2 cellular contexts compared by ENCODE assay signal in the genomic region with DNA sequence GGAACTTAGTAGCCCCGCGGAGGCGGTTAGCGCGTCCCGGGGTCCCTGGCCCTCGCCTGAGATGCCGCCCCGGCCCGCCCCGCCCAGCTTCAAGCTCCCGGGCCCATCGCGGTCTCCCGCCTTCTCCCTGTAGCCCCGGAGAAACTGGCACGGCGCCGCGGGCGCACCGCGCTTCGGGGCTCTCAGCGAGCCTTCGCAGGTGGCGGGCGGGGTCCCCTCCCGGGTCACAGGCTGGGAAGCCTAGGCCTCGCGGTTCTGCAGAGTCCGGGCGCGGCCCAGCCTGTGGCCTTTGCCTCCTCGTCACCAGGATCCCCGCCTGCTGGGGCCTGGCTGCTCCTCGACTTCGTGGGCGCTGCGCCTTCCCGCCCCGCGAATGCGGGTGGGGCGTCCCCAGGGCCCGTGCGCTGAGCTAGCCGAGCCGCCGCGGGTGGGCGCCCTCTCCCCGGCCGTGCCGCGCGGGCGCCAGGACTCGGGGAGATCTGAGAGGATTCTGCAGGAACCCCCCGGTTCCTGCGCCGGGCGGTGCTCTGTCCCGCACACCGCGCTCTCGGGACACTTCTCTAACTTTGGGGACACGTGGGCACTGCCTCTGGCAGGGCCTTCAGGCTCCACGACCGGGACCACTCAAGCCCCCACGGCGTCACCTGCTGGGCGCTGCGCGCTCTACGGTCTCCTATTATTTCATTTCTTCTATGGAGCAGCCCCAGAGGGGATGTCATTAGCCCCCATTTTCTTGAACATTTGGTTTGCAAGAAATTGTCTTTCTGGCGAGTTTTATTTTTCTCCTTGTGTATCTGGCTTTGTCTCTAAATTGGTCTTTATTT.
TF ChIP-seq lines count a peak whose summit lies in the region.

No MANE protein-coding gene starts in this region.

TF ChIP-seq in IMR-90, 13 proteins besides CTCF, POLR2A, EP300 and RAD21:
- TF ChIP-seq, protein P1, sequence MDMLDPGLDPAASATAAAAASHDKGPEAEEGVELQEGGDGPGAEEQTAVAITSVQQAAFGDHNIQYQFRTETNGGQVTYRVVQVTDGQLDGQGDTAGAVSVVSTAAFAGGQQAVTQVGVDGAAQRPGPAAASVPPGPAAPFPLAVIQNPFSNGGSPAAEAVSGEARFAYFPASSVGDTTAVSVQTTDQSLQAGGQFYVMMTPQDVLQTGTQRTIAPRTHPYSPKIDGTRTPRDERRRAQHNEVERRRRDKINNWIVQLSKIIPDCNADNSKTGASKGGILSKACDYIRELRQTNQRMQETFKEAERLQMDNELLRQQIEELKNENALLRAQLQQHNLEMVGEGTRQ (IDR thresholded peaks at IDR 0.05; ENCODE audit: low read depth, low read length) = peak; percentile 69
- TF ChIP-seq RCOR1 (IDR thresholded peaks at IDR 0.05; ENCODE audit: insufficient replicate concordance, low read length) = no peak
- TF ChIP-seq CEBPB (IDR thresholded peaks at IDR 0.05; ENCODE audit: low read depth, low read length) = no peak
- TF ChIP-seq SMC3 (IDR thresholded peaks at IDR 0.05; ENCODE audit: low read depth, low read length) = peak; percentile 46
- no peak for TF ChIP-seq MXI1 (IDR thresholded peaks at IDR 0.05; ENCODE audit: borderline replicate concordance, low read depth, low read length)
- TF ChIP-seq BHLHE40 (IDR thresholded peaks at IDR 0.05; ENCODE audit: low read depth, low read length) = no peak
- no peak for TF ChIP-seq CHD1 (IDR thresholded peaks at IDR 0.05; ENCODE audit: low read depth, low read length)
- TF ChIP-seq, protein P2, sequence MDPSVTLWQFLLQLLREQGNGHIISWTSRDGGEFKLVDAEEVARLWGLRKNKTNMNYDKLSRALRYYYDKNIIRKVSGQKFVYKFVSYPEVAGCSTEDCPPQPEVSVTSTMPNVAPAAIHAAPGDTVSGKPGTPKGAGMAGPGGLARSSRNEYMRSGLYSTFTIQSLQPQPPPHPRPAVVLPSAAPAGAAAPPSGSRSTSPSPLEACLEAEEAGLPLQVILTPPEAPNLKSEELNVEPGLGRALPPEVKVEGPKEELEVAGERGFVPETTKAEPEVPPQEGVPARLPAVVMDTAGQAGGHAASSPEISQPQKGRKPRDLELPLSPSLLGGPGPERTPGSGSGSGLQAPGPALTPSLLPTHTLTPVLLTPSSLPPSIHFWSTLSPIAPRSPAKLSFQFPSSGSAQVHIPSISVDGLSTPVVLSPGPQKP (IDR thresholded peaks at IDR 0.05; ENCODE audit: borderline replicate concordance, low read depth, low read length) = no peak
- no peak for TF ChIP-seq RFX5 (IDR thresholded peaks at IDR 0.05; ENCODE audit: low read depth, low read length)
- no peak for TF ChIP-seq NFE2L2 (IDR thresholded peaks at IDR 0.05; ENCODE audit: low read depth, low read length)

TF ChIP-seq in K562, 482 proteins besides CTCF, POLR2A, EP300 and RAD21 (continues in another document):
- TF ChIP-seq GTF2A2 (tag; IDR thresholded peaks at IDR 0.05) (no peak), CCNT2 (IDR thresholded peaks at IDR 0.05; ENCODE audit: borderline replicate concordance, extremely low read depth, insufficient read length, low read depth, low read length) (peak; percentile 30), PRPF4 (IDR thresholded peaks at IDR 0.05; ENCODE audit: insufficient read depth, low read depth, low read length, poor library complexity, severe bottlenecking) (no peak), ESRRA (IDR thresholded peaks at IDR 0.05; ENCODE audit: borderline replicate concordance, low read depth) (no peak), CXXC5 (CRISPR knock-in tag; IDR thresholded peaks at IDR 0.05) (peak; percentile 29; the same call in 1 of the 2 replicates), EP400 (IDR thresholded peaks at IDR 0.05) (peak; percentile 50; the same call in 1 of the 2 replicates), NRF1 (conservative IDR thresholded peaks at IDR 0.05 in 1 of 2, IDR thresholded peaks at IDR 0.05 in 1 of 2) (peak in 1 of 2 experiments; percentile 40; a peak in 2 of 4 replicates), MXI1 (IDR thresholded peaks at IDR 0.05; ENCODE audit: low read depth, low read length) (no peak), KLF6 (CRISPR knock-in tag; IDR thresholded peaks at IDR 0.05; ENCODE audit: borderline replicate concordance) (no peak), ZNF253 (CRISPR knock-in tag; conservative IDR thresholded peaks at IDR 0.05) (no peak), MECOM (CRISPR knock-in tag; IDR thresholded peaks at IDR 0.05) (no peak), PRMT5 (CRISPR knock-in tag; IDR thresholded peaks at IDR 0.05) (no peak)
- TF ChIP-seq, protein P3, sequence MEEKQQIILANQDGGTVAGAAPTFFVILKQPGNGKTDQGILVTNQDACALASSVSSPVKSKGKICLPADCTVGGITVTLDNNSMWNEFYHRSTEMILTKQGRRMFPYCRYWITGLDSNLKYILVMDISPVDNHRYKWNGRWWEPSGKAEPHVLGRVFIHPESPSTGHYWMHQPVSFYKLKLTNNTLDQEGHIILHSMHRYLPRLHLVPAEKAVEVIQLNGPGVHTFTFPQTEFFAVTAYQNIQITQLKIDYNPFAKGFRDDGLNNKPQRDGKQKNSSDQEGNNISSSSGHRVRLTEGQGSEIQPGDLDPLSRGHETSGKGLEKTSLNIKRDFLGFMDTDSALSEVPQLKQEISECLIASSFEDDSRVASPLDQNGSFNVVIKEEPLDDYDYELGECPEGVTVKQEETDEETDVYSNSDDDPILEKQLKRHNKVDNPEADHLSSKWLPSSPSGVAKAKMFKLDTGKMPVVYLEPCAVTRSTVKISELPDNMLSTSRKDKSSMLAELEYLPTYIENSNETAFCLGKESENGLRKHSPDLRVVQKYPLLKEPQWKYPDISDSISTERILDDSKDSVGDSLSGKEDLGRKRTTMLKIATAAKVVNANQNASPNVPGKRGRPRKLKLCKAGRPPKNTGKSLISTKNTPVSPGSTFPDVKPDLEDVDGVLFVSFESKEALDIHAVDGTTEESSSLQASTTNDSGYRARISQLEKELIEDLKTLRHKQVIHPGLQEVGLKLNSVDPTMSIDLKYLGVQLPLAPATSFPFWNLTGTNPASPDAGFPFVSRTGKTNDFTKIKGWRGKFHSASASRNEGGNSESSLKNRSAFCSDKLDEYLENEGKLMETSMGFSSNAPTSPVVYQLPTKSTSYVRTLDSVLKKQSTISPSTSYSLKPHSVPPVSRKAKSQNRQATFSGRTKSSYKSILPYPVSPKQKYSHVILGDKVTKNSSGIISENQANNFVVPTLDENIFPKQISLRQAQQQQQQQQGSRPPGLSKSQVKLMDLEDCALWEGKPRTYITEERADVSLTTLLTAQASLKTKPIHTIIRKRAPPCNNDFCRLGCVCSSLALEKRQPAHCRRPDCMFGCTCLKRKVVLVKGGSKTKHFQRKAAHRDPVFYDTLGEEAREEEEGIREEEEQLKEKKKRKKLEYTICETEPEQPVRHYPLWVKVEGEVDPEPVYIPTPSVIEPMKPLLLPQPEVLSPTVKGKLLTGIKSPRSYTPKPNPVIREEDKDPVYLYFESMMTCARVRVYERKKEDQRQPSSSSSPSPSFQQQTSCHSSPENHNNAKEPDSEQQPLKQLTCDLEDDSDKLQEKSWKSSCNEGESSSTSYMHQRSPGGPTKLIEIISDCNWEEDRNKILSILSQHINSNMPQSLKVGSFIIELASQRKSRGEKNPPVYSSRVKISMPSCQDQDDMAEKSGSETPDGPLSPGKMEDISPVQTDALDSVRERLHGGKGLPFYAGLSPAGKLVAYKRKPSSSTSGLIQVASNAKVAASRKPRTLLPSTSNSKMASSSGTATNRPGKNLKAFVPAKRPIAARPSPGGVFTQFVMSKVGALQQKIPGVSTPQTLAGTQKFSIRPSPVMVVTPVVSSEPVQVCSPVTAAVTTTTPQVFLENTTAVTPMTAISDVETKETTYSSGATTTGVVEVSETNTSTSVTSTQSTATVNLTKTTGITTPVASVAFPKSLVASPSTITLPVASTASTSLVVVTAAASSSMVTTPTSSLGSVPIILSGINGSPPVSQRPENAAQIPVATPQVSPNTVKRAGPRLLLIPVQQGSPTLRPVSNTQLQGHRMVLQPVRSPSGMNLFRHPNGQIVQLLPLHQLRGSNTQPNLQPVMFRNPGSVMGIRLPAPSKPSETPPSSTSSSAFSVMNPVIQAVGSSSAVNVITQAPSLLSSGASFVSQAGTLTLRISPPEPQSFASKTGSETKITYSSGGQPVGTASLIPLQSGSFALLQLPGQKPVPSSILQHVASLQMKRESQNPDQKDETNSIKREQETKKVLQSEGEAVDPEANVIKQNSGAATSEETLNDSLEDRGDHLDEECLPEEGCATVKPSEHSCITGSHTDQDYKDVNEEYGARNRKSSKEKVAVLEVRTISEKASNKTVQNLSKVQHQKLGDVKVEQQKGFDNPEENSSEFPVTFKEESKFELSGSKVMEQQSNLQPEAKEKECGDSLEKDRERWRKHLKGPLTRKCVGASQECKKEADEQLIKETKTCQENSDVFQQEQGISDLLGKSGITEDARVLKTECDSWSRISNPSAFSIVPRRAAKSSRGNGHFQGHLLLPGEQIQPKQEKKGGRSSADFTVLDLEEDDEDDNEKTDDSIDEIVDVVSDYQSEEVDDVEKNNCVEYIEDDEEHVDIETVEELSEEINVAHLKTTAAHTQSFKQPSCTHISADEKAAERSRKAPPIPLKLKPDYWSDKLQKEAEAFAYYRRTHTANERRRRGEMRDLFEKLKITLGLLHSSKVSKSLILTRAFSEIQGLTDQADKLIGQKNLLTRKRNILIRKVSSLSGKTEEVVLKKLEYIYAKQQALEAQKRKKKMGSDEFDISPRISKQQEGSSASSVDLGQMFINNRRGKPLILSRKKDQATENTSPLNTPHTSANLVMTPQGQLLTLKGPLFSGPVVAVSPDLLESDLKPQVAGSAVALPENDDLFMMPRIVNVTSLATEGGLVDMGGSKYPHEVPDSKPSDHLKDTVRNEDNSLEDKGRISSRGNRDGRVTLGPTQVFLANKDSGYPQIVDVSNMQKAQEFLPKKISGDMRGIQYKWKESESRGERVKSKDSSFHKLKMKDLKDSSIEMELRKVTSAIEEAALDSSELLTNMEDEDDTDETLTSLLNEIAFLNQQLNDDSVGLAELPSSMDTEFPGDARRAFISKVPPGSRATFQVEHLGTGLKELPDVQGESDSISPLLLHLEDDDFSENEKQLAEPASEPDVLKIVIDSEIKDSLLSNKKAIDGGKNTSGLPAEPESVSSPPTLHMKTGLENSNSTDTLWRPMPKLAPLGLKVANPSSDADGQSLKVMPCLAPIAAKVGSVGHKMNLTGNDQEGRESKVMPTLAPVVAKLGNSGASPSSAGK (IDR thresholded peaks at IDR 0.05) = peak; percentile 76
- TF ChIP-seq, protein P4, sequence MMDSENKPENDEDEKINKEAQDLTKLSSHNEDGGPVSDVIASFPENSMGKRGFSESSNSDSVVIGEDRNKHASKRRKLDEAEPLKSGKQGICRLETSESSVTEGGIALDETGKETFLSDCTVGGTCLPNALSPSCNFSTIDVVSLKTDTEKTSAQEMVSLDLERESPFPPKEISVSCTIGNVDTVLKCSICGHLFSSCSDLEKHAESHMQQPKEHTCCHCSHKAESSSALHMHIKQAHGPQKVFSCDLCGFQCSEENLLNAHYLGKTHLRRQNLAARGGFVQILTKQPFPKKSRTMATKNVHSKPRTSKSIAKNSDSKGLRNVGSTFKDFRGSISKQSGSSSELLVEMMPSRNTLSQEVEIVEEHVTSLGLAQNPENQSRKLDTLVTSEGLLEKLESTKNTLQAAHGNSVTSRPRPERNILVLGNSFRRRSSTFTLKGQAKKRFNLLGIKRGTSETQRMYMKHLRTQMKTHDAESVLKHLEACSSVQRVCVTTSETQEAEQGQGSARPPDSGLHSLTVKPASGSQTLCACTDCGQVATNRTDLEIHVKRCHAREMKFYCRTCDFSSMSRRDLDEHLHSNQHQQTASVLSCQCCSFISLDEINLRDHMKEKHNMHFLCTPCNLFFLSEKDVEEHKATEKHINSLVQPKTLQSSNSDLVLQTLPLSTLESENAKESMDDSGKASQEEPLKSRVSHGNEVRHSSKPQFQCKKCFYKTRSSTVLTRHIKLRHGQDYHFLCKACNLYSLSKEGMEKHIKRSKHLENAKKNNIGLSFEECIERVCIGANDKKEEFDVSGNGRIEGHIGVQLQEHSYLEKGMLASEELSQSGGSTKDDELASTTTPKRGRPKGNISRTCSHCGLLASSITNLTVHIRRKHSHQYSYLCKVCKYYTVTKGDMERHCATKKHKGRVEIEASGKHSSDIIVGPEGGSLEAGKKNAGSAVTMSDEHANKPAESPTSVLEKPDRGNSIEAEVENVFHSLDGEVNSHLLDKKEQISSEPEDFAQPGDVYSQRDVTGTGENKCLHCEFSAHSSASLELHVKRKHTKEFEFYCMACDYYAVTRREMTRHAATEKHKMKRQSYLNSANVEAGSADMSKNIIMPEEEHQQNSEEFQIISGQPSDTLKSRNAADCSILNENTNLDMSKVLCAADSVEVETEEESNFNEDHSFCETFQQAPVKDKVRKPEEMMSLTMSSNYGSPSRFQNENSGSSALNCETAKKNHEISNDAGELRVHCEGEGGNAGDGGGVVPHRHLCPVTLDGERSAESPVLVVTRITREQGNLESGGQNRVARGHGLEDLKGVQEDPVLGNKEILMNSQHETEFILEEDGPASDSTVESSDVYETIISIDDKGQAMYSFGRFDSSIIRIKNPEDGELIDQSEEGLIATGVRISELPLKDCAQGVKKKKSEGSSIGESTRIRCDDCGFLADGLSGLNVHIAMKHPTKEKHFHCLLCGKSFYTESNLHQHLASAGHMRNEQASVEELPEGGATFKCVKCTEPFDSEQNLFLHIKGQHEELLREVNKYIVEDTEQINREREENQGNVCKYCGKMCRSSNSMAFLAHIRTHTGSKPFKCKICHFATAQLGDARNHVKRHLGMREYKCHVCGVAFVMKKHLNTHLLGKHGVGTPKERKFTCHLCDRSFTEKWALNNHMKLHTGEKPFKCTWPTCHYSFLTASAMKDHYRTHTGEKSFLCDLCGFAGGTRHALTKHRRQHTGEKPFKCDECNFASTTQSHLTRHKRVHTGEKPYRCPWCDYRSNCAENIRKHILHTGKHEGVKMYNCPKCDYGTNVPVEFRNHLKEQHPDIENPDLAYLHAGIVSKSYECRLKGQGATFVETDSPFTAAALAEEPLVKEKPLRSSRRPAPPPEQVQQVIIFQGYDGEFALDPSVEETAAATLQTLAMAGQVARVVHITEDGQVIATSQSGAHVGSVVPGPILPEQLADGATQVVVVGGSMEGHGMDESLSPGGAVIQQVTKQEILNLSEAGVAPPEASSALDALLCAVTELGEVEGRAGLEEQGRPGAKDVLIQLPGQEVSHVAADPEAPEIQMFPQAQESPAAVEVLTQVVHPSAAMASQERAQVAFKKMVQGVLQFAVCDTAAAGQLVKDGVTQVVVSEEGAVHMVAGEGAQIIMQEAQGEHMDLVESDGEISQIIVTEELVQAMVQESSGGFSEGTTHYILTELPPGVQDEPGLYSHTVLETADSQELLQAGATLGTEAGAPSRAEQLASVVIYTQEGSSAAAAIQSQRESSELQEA (IDR thresholded peaks at IDR 0.05; ENCODE audit: low read depth) = no peak
- TF ChIP-seq, protein P5, sequence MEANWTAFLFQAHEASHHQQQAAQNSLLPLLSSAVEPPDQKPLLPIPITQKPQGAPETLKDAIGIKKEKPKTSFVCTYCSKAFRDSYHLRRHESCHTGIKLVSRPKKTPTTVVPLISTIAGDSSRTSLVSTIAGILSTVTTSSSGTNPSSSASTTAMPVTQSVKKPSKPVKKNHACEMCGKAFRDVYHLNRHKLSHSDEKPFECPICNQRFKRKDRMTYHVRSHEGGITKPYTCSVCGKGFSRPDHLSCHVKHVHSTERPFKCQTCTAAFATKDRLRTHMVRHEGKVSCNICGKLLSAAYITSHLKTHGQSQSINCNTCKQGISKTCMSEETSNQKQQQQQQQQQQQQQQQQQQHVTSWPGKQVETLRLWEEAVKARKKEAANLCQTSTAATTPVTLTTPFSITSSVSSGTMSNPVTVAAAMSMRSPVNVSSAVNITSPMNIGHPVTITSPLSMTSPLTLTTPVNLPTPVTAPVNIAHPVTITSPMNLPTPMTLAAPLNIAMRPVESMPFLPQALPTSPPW (CRISPR knock-in tag; IDR thresholded peaks at IDR 0.05) = peak; percentile 57; the same call in 1 of the 2 replicates
